Comparison of ENCODE assay signal across 14 cellular contexts in genomic region chr12:67927815-67928214, GRCh38.
DNase-seq lines count a peak whose midpoint lies in the region; ATAC-seq and TF ChIP-seq lines count a peak whose summit lies in the region.
"Had no signal": no experiment of that assay in that cellular context is flagged by ENCODE, and none has a peak within 500 bp of the region (broad histone marks: within the 10 kb centered on the region; RNA-seq: fewer than 3 reads in every experiment).

No MANE protein-coding gene starts in this region.

- TF ChIP-seq CTCF in colonic mucosa (IDR thresholded peaks at IDR 0.05) (no peak), tibial artery (IDR thresholded peaks at IDR 0.05) (no peak), Calu3 (IDR thresholded peaks at IDR 0.05; ENCODE audit: unreplicated experiment) (no peak)

- no peak overlapping the region for H3K4me3 Mint-ChIP-seq in Calu3 (ENCODE audit: low read depth, unreplicated experiment)
- no peak overlapping the region for H3K4me3 Mint-ChIP-seq in stimulated activated naive CD8-positive, alpha-beta T cell treated with anti-CD3 and anti-CD28 coated beads, Interleukin-15, amount 100 ng/mL, for 72 hours
- H3K4me3 Mint-ChIP-seq: CD14-positive monocyte; CD8-positive, alpha-beta T cell; HFFc6 had no signal

- H3K4me1 ChIP-seq in colonic mucosa = peaks cover 14% of the 10 kb centered on the region
- peaks cover 0 to 34% (median 11%) of the 10 kb centered on the region in 4 donors for H3K4me1 ChIP-seq in tibial artery
- H3K4me1 ChIP-seq: A549 had no signal

- H3K4me3 ChIP-seq in colonic mucosa = no peak overlapping the region
- H3K4me3 ChIP-seq in tibial artery = no peak overlapping the region
- H3K4me3 ChIP-seq: A549 had no signal

- H3K27me3 Mint-ChIP-seq in Calu3 (ENCODE audit: unreplicated experiment) = no peaks in the 10 kb centered on the region
- no peaks in the 10 kb centered on the region for H3K27me3 Mint-ChIP-seq in stimulated activated naive CD8-positive, alpha-beta T cell treated with anti-CD3 and anti-CD28 coated beads, Interleukin-15, amount 100 ng/mL, for 72 hours

- H3K9me3 ChIP-seq in colonic mucosa (no peaks in the 10 kb centered on the region), tibial artery (no peaks in the 10 kb centered on the region)
- H3K9me3 ChIP-seq: A549 had no signal

- intact Hi-C loops in colonic mucosa (cut with DNase I) = no loop called here
- intact Hi-C loops in tibial artery (cut with DNase I; ENCODE audit: low total_unique reads) = no loop called here
- intact Hi-C loops in Calu3 (cut with micrococcal nuclease; ENCODE audit: unreplicated experiment) = loop anchor here (5.0 kb wide), 1 partner anchor 276 kb away; no protein-coding TSS in a partner anchor

- H3K27me3 ChIP-seq in colonic mucosa (no peaks in the 10 kb centered on the region), tibial artery (no peaks in the 10 kb centered on the region)

- no TSS peak for BruUV-seq in Calu3 (replicated peaks; lab: Mats Ljungman, UMichigan)

- no peaks in the 10 kb centered on the region for H3K36me3 Mint-ChIP-seq in Calu3 (ENCODE audit: insufficient read depth, unreplicated experiment)
- H3K36me3 Mint-ChIP-seq: CD14-positive monocyte; CD8-positive, alpha-beta T cell had no signal

- no peak for ATAC-seq in HG03095 (IDR thresholded peaks at IDR 0.05; ENCODE audit: unreplicated experiment)
- ATAC-seq in stimulated activated naive CD8-positive, alpha-beta T cell treated with anti-CD3 and anti-CD28 coated beads, Interleukin-15, amount 100 ng/mL, for 72 hours = no peak
- ATAC-seq: A549; CD8-positive, alpha-beta T cell had no signal

- H3K9ac ChIP-seq in colonic mucosa (ENCODE audit: low read depth in 2 of 2, low read length in 2 of 2) = no peak overlapping the region

- peaks cover 44% of the 10 kb centered on the region for H3K4me1 Mint-ChIP-seq in Calu3 (ENCODE audit: low read depth, unreplicated experiment)
- no peaks in the 10 kb centered on the region for H3K4me1 Mint-ChIP-seq in stimulated activated naive CD8-positive, alpha-beta T cell treated with anti-CD3 and anti-CD28 coated beads, Interleukin-15, amount 100 ng/mL, for 72 hours
- H3K4me1 Mint-ChIP-seq: CD14-positive monocyte had no signal

- H3K9me3 Mint-ChIP-seq in Calu3 (ENCODE audit: low read depth, unreplicated experiment) = no peaks in the 10 kb centered on the region
- H3K9me3 Mint-ChIP-seq in stimulated activated naive CD8-positive, alpha-beta T cell treated with anti-CD3 and anti-CD28 coated beads, Interleukin-15, amount 100 ng/mL, for 72 hours = no peaks in the 10 kb centered on the region
- H3K9me3 Mint-ChIP-seq: CD8-positive, alpha-beta T cell; HFFc6 had no signal

- H3K27ac ChIP-seq in colonic mucosa = peak overlapping the region; percentile 39
- H3K27ac ChIP-seq in tibial artery = peak overlapping the region; percentile 59 to 63
- H3K27ac ChIP-seq: A549 had no signal

- CTCF ChIA-PET in Calu3 (lab: Charles Lee) = interaction anchor here (1.2 kb wide), 1 partner anchor 13 kb away, joined by 5 read pairs; no protein-coding TSS in a partner anchor

- no peaks in the 10 kb centered on the region for H3K36me3 ChIP-seq in colonic mucosa
- H3K36me3 ChIP-seq in tibial artery = no peaks in the 10 kb centered on the region

- H3K27ac Mint-ChIP-seq in Calu3 (ENCODE audit: unreplicated experiment) = no peak overlapping the region
- H3K27ac Mint-ChIP-seq in stimulated activated naive CD8-positive, alpha-beta T cell treated with anti-CD3 and anti-CD28 coated beads, Interleukin-15, amount 100 ng/mL, for 72 hours = no peak overlapping the region
- H3K27ac Mint-ChIP-seq: CD14-positive monocyte; CD8-positive, alpha-beta T cell; HFFc6 had no signal

- peak; percentile 68 for DNase-seq in colonic mucosa
- DNase-seq in mucosa of gallbladder (ENCODE audit: low spot score) = peak; percentile 52
- peak; percentile 49 for DNase-seq in renal cortical epithelial cell (ENCODE audit: low read depth)
- DNase-seq in tibial artery = no peak
- no peak for DNase-seq in Calu3
- DNase-seq in stimulated activated naive CD8-positive, alpha-beta T cell treated with anti-CD3 and anti-CD28 coated beads, Interleukin-15, amount 100 ng/mL, for 72 hours = no peak
- DNase-seq: CD8-positive, alpha-beta T cell; COR-L47; HCEC 1CT; HFFc6; IMR-90 had no signal

Comparison
In these comparisons a context has a peak if more than half of its experiments do, and no peak if none do; other contexts are left out.
1. DNase-seq: peak in colonic mucosa (single experiment), mucosa of gallbladder (single experiment) and renal cortical epithelial cell (single experiment); none in tibial artery (0 of 2), Calu3 (single experiment) and stimulated activated naive CD8-positive, alpha-beta T cell treated with anti-CD3 and anti-CD28 coated beads, Interleukin-15, amount 100 ng/mL, for 72 hours (0 of 2).